ENCODE assay signal across 13 cellular contexts in genomic region chr19:47542030-47542475, GRCh38. TPM values are rescaled to one million over a fixed set of nuclear protein-coding genes. Genes with fewer than 3 reads are reported as not detected.
DNase-seq lines count a peak whose midpoint lies in the region; ATAC-seq and TF ChIP-seq lines count a peak whose summit lies in the region.
"Had no signal": no experiment of that assay in that cellular context is flagged by ENCODE, and none has a peak within 500 bp of the region (broad histone marks: within the 10 kb centered on the region; RNA-seq: fewer than 3 reads in every experiment).

No MANE protein-coding gene starts in this region.

- TF ChIP-seq POLR2A in breast epithelium (IDR thresholded peaks at IDR 0.05) = no peak

- in situ Hi-C loops in GM13976 (cut with MboI; ENCODE audit: low sequenced_read_pairs, unreplicated experiment) = no loop called here

- CTCF ChIA-PET in MCF 10A (lab: Yijun Ruan, JAX) = interaction anchor here (1.0 kb wide), 1 partner anchor 165 kb away, joined by 6 read pairs; no protein-coding TSS in a partner anchor

- H3K4me1 ChIP-seq in breast epithelium = no peaks in the 10 kb centered on the region

- no peak for ATAC-seq in activated naive CD8-positive, alpha-beta T cell treated with anti-CD3 and anti-CD28 coated beads, Interleukin-2, amount 10 ng/mL, durations not matched to agents 7 days and 5 days (ENCODE audit: low read depth)
- no peak for ATAC-seq in HG03025 (IDR thresholded peaks at IDR 0.05; ENCODE audit: low FRiP score, unreplicated experiment)

- H3K4me3 Mint-ChIP-seq in MCF 10A (ENCODE audit: unreplicated experiment) = no peak overlapping the region
- no peak overlapping the region for H3K4me3 Mint-ChIP-seq in activated naive CD8-positive, alpha-beta T cell treated with anti-CD3 and anti-CD28 coated beads, Interleukin-2, amount 10 ng/mL, durations not matched to agents 7 days and 5 days
- H3K4me3 Mint-ChIP-seq in type B pancreatic cell = no peak overlapping the region
- H3K4me3 Mint-ChIP-seq: memory B cell had no signal

- H3K27ac Mint-ChIP-seq in MCF 10A (ENCODE audit: low read depth, unreplicated experiment) (no peak overlapping the region), type B pancreatic cell (peak overlapping the region; percentile 10)
- H3K27ac Mint-ChIP-seq in activated naive CD8-positive, alpha-beta T cell treated with anti-CD3 and anti-CD28 coated beads, Interleukin-2, amount 10 ng/mL, durations not matched to agents 7 days and 5 days = peak overlapping the region; percentile 60
- H3K27ac Mint-ChIP-seq: memory B cell had no signal

- H3K27me3 ChIP-seq in breast epithelium = peaks cover 0 to 11% of the 10 kb centered on the region in 2 donors

- no peak for TF ChIP-seq CTCF in MCF 10A (IDR thresholded peaks at IDR 0.05; ENCODE audit: unreplicated experiment)
- TF ChIP-seq CTCF in breast epithelium (IDR thresholded peaks at IDR 0.05) = no peak
- no peak for TF ChIP-seq CTCF in type B pancreatic cell (conservative IDR thresholded peaks at IDR 0.05)
- TF ChIP-seq CTCF in GM13976 (IDR thresholded peaks at IDR 0.05; ENCODE audit: borderline replicate concordance, control extremely low read depth, extremely low read depth, insufficient read depth, missing control alignments) = no peak

- BruUV-seq in MCF 10A (replicated peaks; lab: Mats Ljungman, UMichigan) = no TSS peak

- POLR2A ChIA-PET in MCF 10A (lab: Yijun Ruan, JAX) = no interaction called here
- POLR2A ChIA-PET in activated naive CD8-positive, alpha-beta T cell treated with anti-CD3 and anti-CD28 coated beads, Interleukin-2, amount 10 ng/mL, durations not matched to agents 7 days and 5 days (lab: Charles Lee) = no interaction called here

- no peak overlapping the region for H3K27ac ChIP-seq in breast epithelium

- H3K27me3 Mint-ChIP-seq in MCF 10A (ENCODE audit: insufficient read depth, unreplicated experiment) (no peaks in the 10 kb centered on the region), type B pancreatic cell (no peaks in the 10 kb centered on the region)
- peaks cover 13% of the 10 kb centered on the region for H3K27me3 Mint-ChIP-seq in activated naive CD8-positive, alpha-beta T cell treated with anti-CD3 and anti-CD28 coated beads, Interleukin-2, amount 10 ng/mL, durations not matched to agents 7 days and 5 days

- H3K4me1 Mint-ChIP-seq in MCF 10A (ENCODE audit: insufficient read depth, unreplicated experiment) (no peaks in the 10 kb centered on the region), type B pancreatic cell (ENCODE audit: unreplicated experiment) (peaks cover 4% of the 10 kb centered on the region)
- peaks cover 15% of the 10 kb centered on the region for H3K4me1 Mint-ChIP-seq in activated naive CD8-positive, alpha-beta T cell treated with anti-CD3 and anti-CD28 coated beads, Interleukin-2, amount 10 ng/mL, durations not matched to agents 7 days and 5 days
- H3K4me1 Mint-ChIP-seq: memory B cell had no signal

- no peaks in the 10 kb centered on the region for H3K36me3 ChIP-seq in breast epithelium

- intact Hi-C loops in MCF 10A (cut with micrococcal nuclease) = no loop called here
- intact Hi-C loops in breast epithelium (cut with DNase I; ENCODE audit: low total_unique reads) = no loop called here

- no peak overlapping the region for H3K4me3 ChIP-seq in breast epithelium

- no peaks in the 10 kb centered on the region for H3K9me3 ChIP-seq in breast epithelium

- DNase-seq in MCF 10A (ENCODE audit: unreplicated experiment) (peak; percentile 35), breast epithelium (ENCODE audit: low spot score in 2 of 2) (no peak), hepatic stellate cell (ENCODE audit: low spot score) (peak; percentile 74), type B pancreatic cell (ENCODE audit: extremely low spot score, unreplicated experiment) (no peak), NCI-H1417 treated with DMSO at 0.1 percent for 48 hours (lab: John Stamatoyannopoulos, UW) (no peak), GM13976 (ENCODE audit: low spot score) (no peak)
- no peak for DNase-seq in activated naive CD8-positive, alpha-beta T cell treated with anti-CD3 and anti-CD28 coated beads, Interleukin-2, amount 10 ng/mL, durations not matched to agents 7 days and 5 days
- DNase-seq: activated CD4-positive, alpha-beta T cell treated with anti-CD3 and anti-CD28 coated beads for 4 hours; NCI-H1436 treated with DMSO at 0.1 percent for 48 hours had no signal

- H3K9me3 Mint-ChIP-seq in MCF 10A (ENCODE audit: unreplicated experiment) (no peaks in the 10 kb centered on the region), type B pancreatic cell (no peaks in the 10 kb centered on the region)
- H3K9me3 Mint-ChIP-seq in activated naive CD8-positive, alpha-beta T cell treated with anti-CD3 and anti-CD28 coated beads, Interleukin-2, amount 10 ng/mL, durations not matched to agents 7 days and 5 days = no peaks in the 10 kb centered on the region
- H3K9me3 Mint-ChIP-seq: memory B cell had no signal

- H3K36me3 Mint-ChIP-seq in MCF 10A (ENCODE audit: insufficient read depth, unreplicated experiment) (no peaks in the 10 kb centered on the region), type B pancreatic cell (no peaks in the 10 kb centered on the region)
- no peaks in the 10 kb centered on the region for H3K36me3 Mint-ChIP-seq in activated naive CD8-positive, alpha-beta T cell treated with anti-CD3 and anti-CD28 coated beads, Interleukin-2, amount 10 ng/mL, durations not matched to agents 7 days and 5 days
- H3K36me3 Mint-ChIP-seq: memory B cell had no signal

RNA-seq across cellular contexts. Expression of gene NAPA, which starts 27.2 kb away (rescaled TPM):
- total RNA-seq in MCF 10A (2022) (72.1 and 73.2 TPM in 2 replicates), breast epithelium (100 to 1,000 TPM in 1 of 3 donors, 10 to 100 TPM in 2; 82.4 to 117 (median 96.0) TPM), type B pancreatic cell (ENCODE audit: low replicate concordance) (63.0 and 80.6 TPM in 2 replicates)
- total RNA-seq in activated naive CD8-positive, alpha-beta T cell treated with anti-CD3 and anti-CD28 coated beads, Interleukin-2, amount 10 ng/mL, durations not matched to agents 7 days and 5 days = 100 to 1,000 TPM in 1 of 2 experiments, 10 to 100 TPM in 1; 96.4 to 103 TPM

RNA-seq across cellular contexts. Expression of gene ZNF541, which starts 30.9 kb away (rescaled TPM):
- not detected in 2 replicates for total RNA-seq in MCF 10A (2022)
- 1 to 10 TPM in 1 of 3 donors, under 1 TPM in 1, not detected in 1; 0.15 to 1.4 TPM for total RNA-seq in breast epithelium
- 1 to 10 TPM in 1 of 2 experiments, under 1 TPM in 1; 0.30 to 1.2 TPM for total RNA-seq in activated naive CD8-positive, alpha-beta T cell treated with anti-CD3 and anti-CD28 coated beads, Interleukin-2, amount 10 ng/mL, durations not matched to agents 7 days and 5 days
- not detected in 2 replicates for total RNA-seq in type B pancreatic cell (ENCODE audit: low replicate concordance)
- total RNA-seq: HT-29, SK-MEL-5 had no signal

RNA-seq across cellular contexts. Expression of gene KPTN, which starts 58.0 kb away (rescaled TPM):
- 9.7 and 17.6 TPM in 2 replicates for total RNA-seq in MCF 10A (2022)
- 1 to 10 TPM; 4.6 to 6.6 (median 6.3) TPM for total RNA-seq in breast epithelium
- total RNA-seq in activated naive CD8-positive, alpha-beta T cell treated with anti-CD3 and anti-CD28 coated beads, Interleukin-2, amount 10 ng/mL, durations not matched to agents 7 days and 5 days = 1 to 10 TPM; 8.0 to 8.6 TPM
- 9.6 and 21.2 TPM in 2 replicates for total RNA-seq in type B pancreatic cell (ENCODE audit: low replicate concordance)

Comparison
In these comparisons a context has a peak if more than half of its experiments do, and no peak if none do; other contexts are left out.
1. DNase-seq: peak in MCF 10A (single experiment) and hepatic stellate cell (single experiment); none in breast epithelium (0 of 2), activated naive CD8-positive, alpha-beta T cell treated with anti-CD3 and anti-CD28 coated beads, Interleukin-2, amount 10 ng/mL, durations not matched to agents 7 days and 5 days (single experiment), type B pancreatic cell (single experiment), NCI-H1417 treated with DMSO at 0.1 percent for 48 hours (single experiment) and GM13976 (single experiment).